12 cellular contexts compared by ENCODE assay signal in genomic region chr6:110331816-110332215, GRCh38. TPM values are rescaled to one million over a fixed set of nuclear protein-coding genes. Genes with fewer than 3 reads are reported as not detected.
A peak's percentile ranks its signal among the peaks of the same experiment; 100 is the strongest.
DNase-seq lines count a peak whose midpoint lies in the region; ATAC-seq and TF ChIP-seq lines count a peak whose summit lies in the region.
"Had no signal": no experiment of that assay in that cellular context is flagged by ENCODE, and none has a peak within 500 bp of the region (broad histone marks: within the 10 kb centered on the region; RNA-seq: fewer than 3 reads in every experiment).

No MANE protein-coding gene starts in this region.

- H3K4me3 Mint-ChIP-seq in activated T-helper 17 cell treated with anti-CD3 and anti-CD28 coated beads, Interleukin-2, amount 50 U/mL, for 72 hours, result no peak overlapping the region
- H3K4me3 Mint-ChIP-seq: activated T-cell treated with anti-CD3 and anti-CD28 coated beads, Interleukin-2, amount 50 U/mL, for 24 hours; naive thymus-derived CD4-positive, alpha-beta T cell had no signal

- H3K9me3 ChIP-seq in HEK293 (ENCODE audit: control insufficient read depth, insufficient read depth, low read depth, low read length), result no peaks in the 10 kb centered on the region
- H3K9me3 ChIP-seq: SJSA1 had no signal

- peaks cover 11% of the 10 kb centered on the region for H3K27me3 Mint-ChIP-seq in activated T-helper 17 cell treated with anti-CD3 and anti-CD28 coated beads, Interleukin-2, amount 50 U/mL, for 72 hours

- H3K9me3 Mint-ChIP-seq in activated T-helper 17 cell treated with anti-CD3 and anti-CD28 coated beads, Interleukin-2, amount 50 U/mL, for 72 hours, result no peaks in the 10 kb centered on the region
- H3K9me3 Mint-ChIP-seq: activated T-cell treated with anti-CD3 and anti-CD28 coated beads, Interleukin-2, amount 50 U/mL, for 24 hours; naive thymus-derived CD4-positive, alpha-beta T cell had no signal

- CTCF ChIA-PET in HEK293 (lab: Yijun Ruan, JAX), result no interaction called here

- DNase-seq in NCI-H82 treated with DMSO at 0.1 percent for 48 hours (lab: John Stamatoyannopoulos, UW; ENCODE audit: unreplicated experiment), result peak; percentile 86
- DNase-seq in left ventricle myocardium superior, result no peak
- DNase-seq in stimulated activated CD8-positive, alpha-beta memory T cell treated with anti-CD3 and anti-CD28 coated beads, Interleukin-4, amount 100 ng/mL, for 48 hours, result peak; percentile 27
- DNase-seq: activated CD4-positive, alpha-beta T cell treated with anti-CD3 and anti-CD28 coated beads for 1 hour; activated T-cell treated with anti-CD3 and anti-CD28 coated beads, Interleukin-2, amount 50 U/mL, for 24 hours; naive thymus-derived CD4-positive, alpha-beta T cell had no signal

- POLR2A ChIA-PET in HEK293 (lab: Yijun Ruan, JAX), result no interaction called here

- no peak overlapping the region for H3K27ac Mint-ChIP-seq in activated T-helper 17 cell treated with anti-CD3 and anti-CD28 coated beads, Interleukin-2, amount 50 U/mL, for 72 hours
- H3K27ac Mint-ChIP-seq: activated T-cell treated with anti-CD3 and anti-CD28 coated beads, Interleukin-2, amount 50 U/mL, for 24 hours had no signal

- intact Hi-C loops in left ventricle myocardium superior (cut with micrococcal nuclease), result no loop called here

- no peaks in the 10 kb centered on the region for H3K36me3 Mint-ChIP-seq in activated T-helper 17 cell treated with anti-CD3 and anti-CD28 coated beads, Interleukin-2, amount 50 U/mL, for 72 hours (ENCODE audit: low read depth)
- H3K36me3 Mint-ChIP-seq: naive thymus-derived CD4-positive, alpha-beta T cell had no signal

- no peaks in the 10 kb centered on the region for H3K4me1 ChIP-seq in HEK293 (ENCODE audit: control insufficient read depth, insufficient read depth, low read length)

- H3K36me3 ChIP-seq in HEK293 (ENCODE audit: control insufficient read depth in 2 of 2, insufficient read depth in 1 of 2, low read length in 2 of 2), result no peaks in the 10 kb centered on the region
- H3K36me3 ChIP-seq: SJSA1 had no signal

- H3K4me3 ChIP-seq in HEK293 (ENCODE audit: low read depth, low read length), result no peak overlapping the region
- H3K4me3 ChIP-seq: SJSA1 had no signal

- TF ChIP-seq CTCF in HEK293 (tag by site-specific recombination; IDR thresholded peaks at IDR 0.05), result no peak

- no peaks in the 10 kb centered on the region for H3K4me1 Mint-ChIP-seq in activated T-helper 17 cell treated with anti-CD3 and anti-CD28 coated beads, Interleukin-2, amount 50 U/mL, for 72 hours

- ATAC-seq in left ventricle myocardium superior (peak; percentile 79), HG02588 (IDR thresholded peaks at IDR 0.05; ENCODE audit: unreplicated experiment) (no peak), HG03432 (IDR thresholded peaks at IDR 0.05; ENCODE audit: unreplicated experiment) (no peak)
- ATAC-seq in activated T-helper 17 cell treated with anti-CD3 and anti-CD28 coated beads, Interleukin-2, amount 50 U/mL, for 72 hours (replicated peaks), result no peak
- ATAC-seq: HCT116; naive thymus-derived CD4-positive, alpha-beta T cell had no signal

- H3K27ac ChIP-seq in HEK293 (ENCODE audit: extremely low read depth, low read depth, low read length), result no peak overlapping the region
- H3K27ac ChIP-seq: SJSA1 had no signal

TF ChIP-seq in HEK293, 187 proteins besides CTCF, POLR2A, EP300 and RAD21:
- TF ChIP-seq ZNF776 (tag by site-specific recombination; IDR thresholded peaks at IDR 0.05; ENCODE audit: borderline replicate concordance) (no peak), ZFHX2 (tag by site-specific recombination; conservative IDR thresholded peaks at IDR 0.05) (0 out of 2 replicates have a peak, but pooled peaks have one; percentile 5), ZNF133 (tag by site-specific recombination; IDR thresholded peaks at IDR 0.05) (no peak), ZNF510 (tag by site-specific recombination; IDR thresholded peaks at IDR 0.05; ENCODE audit: insufficient replicate concordance) (no peak), ZBTB17 (tag by site-specific recombination; IDR thresholded peaks at IDR 0.05) (peak; percentile 71; the same call in 1 of the 2 replicates), ZNF335 (tag by site-specific recombination; conservative IDR thresholded peaks at IDR 0.05) (peak; percentile 53), EGR2 (tag by site-specific recombination; IDR thresholded peaks at IDR 0.05; ENCODE audit: low read depth) (0 out of 2 replicates have a peak, but pooled peaks have one; percentile 11)
- TF ChIP-seq, protein P1, sequence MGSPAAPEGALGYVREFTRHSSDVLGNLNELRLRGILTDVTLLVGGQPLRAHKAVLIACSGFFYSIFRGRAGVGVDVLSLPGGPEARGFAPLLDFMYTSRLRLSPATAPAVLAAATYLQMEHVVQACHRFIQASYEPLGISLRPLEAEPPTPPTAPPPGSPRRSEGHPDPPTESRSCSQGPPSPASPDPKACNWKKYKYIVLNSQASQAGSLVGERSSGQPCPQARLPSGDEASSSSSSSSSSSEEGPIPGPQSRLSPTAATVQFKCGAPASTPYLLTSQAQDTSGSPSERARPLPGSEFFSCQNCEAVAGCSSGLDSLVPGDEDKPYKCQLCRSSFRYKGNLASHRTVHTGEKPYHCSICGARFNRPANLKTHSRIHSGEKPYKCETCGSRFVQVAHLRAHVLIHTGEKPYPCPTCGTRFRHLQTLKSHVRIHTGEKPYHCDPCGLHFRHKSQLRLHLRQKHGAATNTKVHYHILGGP (tag by site-specific recombination; IDR thresholded peaks at IDR 0.05), result no peak

RNA-seq across cellular contexts. Expression of gene METTL24, which starts 26.3 kb away (rescaled TPM):
- 1.6 TPM for total RNA-seq in left ventricle myocardium superior
- total RNA-seq in activated T-helper 17 cell treated with anti-CD3 and anti-CD28 coated beads, Interleukin-2, amount 50 U/mL, for 72 hours, result not detected
